ENCODE assay signal across 8 cellular contexts in genomic region chr22:50169181-50169759, GRCh38. TPM values are rescaled to one million over a fixed set of nuclear protein-coding genes. Genes with fewer than 3 reads are reported as not detected.
A peak's percentile ranks its signal among the peaks of the same experiment; 100 is the strongest.
DNase-seq lines count a peak whose midpoint lies in the region; TF ChIP-seq lines count a peak whose summit lies in the region.

No MANE protein-coding gene starts in this region.

- H3K9me3 Mint-ChIP-seq in nephron progenitor cell: peaks cover 7% of the 10 kb centered on the region

- TF ChIP-seq POLR2A in breast epithelium (IDR thresholded peaks at IDR 0.05): no peak

- H3K27ac ChIP-seq in ACC112 (ENCODE audit: low read depth, low read length) (no peak overlapping the region), HUES6 (ENCODE audit: low read depth, low read length) (no peak overlapping the region), breast epithelium (no peak overlapping the region)

- intact Hi-C loops in breast epithelium (cut with DNase I; ENCODE audit: low total_unique reads): no loop called here

- H3K4me3 Mint-ChIP-seq in nephron progenitor cell: peak overlapping the region; percentile 72

- H3K27me3 ChIP-seq in ACC112 (ENCODE audit: insufficient read depth, low read length) (no peaks in the 10 kb centered on the region), HUES6 (ENCODE audit: control insufficient read depth, insufficient read depth, low read length) (peaks cover 46% of the 10 kb centered on the region), breast epithelium (no peaks in the 10 kb centered on the region)

- H3K4me3 ChIP-seq in ACC112 (ENCODE audit: low read depth, low read length) (0 out of 2 replicates have a peak overlapping the region, but pooled peaks have one; percentile 60), HUES6 (ENCODE audit: low read depth, low read length) (peak overlapping the region; percentile 55), breast epithelium (peak overlapping the region in 2 of 3 donors; percentile 64 to 88)

- no peaks in the 10 kb centered on the region for H3K9me3 ChIP-seq in HUES6 (ENCODE audit: control insufficient read depth, insufficient read depth, low read depth, low read length)
- H3K9me3 ChIP-seq in breast epithelium: no peaks in the 10 kb centered on the region

- H3K79me2 ChIP-seq in ACC112 (ENCODE audit: control insufficient read depth, insufficient read depth, low read length, unreplicated experiment): no peaks in the 10 kb centered on the region

- H3K4me1 Mint-ChIP-seq in nephron progenitor cell: peaks cover 5% of the 10 kb centered on the region

- H2AFZ ChIP-seq in ACC112 (ENCODE audit: low read length, unreplicated experiment): no peak overlapping the region

- H3K36me3 ChIP-seq in ACC112 (ENCODE audit: insufficient read depth, low read length): no peaks in the 10 kb centered on the region
- no peaks in the 10 kb centered on the region for H3K36me3 ChIP-seq in HUES6 (ENCODE audit: control insufficient read depth, insufficient read depth, low read length)
- no peaks in the 10 kb centered on the region for H3K36me3 ChIP-seq in breast epithelium

- H3K36me3 Mint-ChIP-seq in nephron progenitor cell (ENCODE audit: low read depth): no peaks in the 10 kb centered on the region

- TF ChIP-seq CTCF in breast epithelium (IDR thresholded peaks at IDR 0.05) (no peak), nephron progenitor cell (IDR thresholded peaks at IDR 0.05) (no peak)

- no peak overlapping the region for H3K9ac ChIP-seq in HUES6 (ENCODE audit: low read length)

- H3K27ac Mint-ChIP-seq in nephron progenitor cell: no peak overlapping the region

- no peaks in the 10 kb centered on the region for H3K4me1 ChIP-seq in ACC112 (ENCODE audit: control insufficient read depth, insufficient read depth, low read length, unreplicated experiment)
- no peaks in the 10 kb centered on the region for H3K4me1 ChIP-seq in HUES6 (ENCODE audit: control insufficient read depth, insufficient read depth, low read length)
- H3K4me1 ChIP-seq in breast epithelium: no peaks in the 10 kb centered on the region

- H3K27me3 Mint-ChIP-seq in nephron progenitor cell (ENCODE audit: low read depth, poor library complexity): peaks cover 70% of the 10 kb centered on the region

- DNase-seq in breast epithelium (ENCODE audit: low spot score in 2 of 2): no peak
- peak; percentile 33 for DNase-seq in nephron progenitor cell
- no peak for DNase-seq in effector CD4-positive, alpha-beta T cell
- no peak for DNase-seq in SIG-M5 treated with dmso at 0.1 percent for 504 hours (lab: John Stamatoyannopoulos, UW; ENCODE audit: unreplicated experiment)
- DNase-seq in epidermal melanocyte (ENCODE audit: insufficient read length, low spot score): no peak
- no peak for DNase-seq in SIG-M5 (lab: John Stamatoyannopoulos, UW)

RNA-seq across cellular contexts. Expression of gene PANX2, which starts 1.3 kb away (rescaled TPM):
- total RNA-seq in breast epithelium: 1 to 10 TPM in 2 of 3 donors, under 1 TPM in 1; 0.64 to 2.0 (median 1.8) TPM

RNA-seq across cellular contexts. Expression of gene TRABD, which starts 16.4 kb away (rescaled TPM):
- total RNA-seq in breast epithelium: 10 to 100 TPM; 17.3 to 35.7 (median 28.2) TPM

RNA-seq across cellular contexts. Expression of gene SELENOO, which starts 31.5 kb away (rescaled TPM):
- 10 to 100 TPM; 24.3 to 32.3 (median 31.8) TPM for total RNA-seq in breast epithelium
